ENCODE assay signal across 1 cellular context in genomic region chr10:93072225-93072712, GRCh38.
TF ChIP-seq lines count a peak whose summit lies in the region.

No MANE protein-coding gene starts in this region.

TF ChIP-seq in endothelial cell of umbilical vein, 7 proteins besides CTCF, POLR2A, EP300 and RAD21:
- no peak for TF ChIP-seq JUN (IDR thresholded peaks at IDR 0.05; ENCODE audit: borderline replicate concordance, insufficient read depth, insufficient read length, low read depth)
- no peak for TF ChIP-seq FOS (IDR thresholded peaks at IDR 0.05; ENCODE audit: borderline replicate concordance, insufficient read depth, low read length)
- no peak for TF ChIP-seq GATA2 (IDR thresholded peaks at IDR 0.05; ENCODE audit: insufficient read depth, insufficient read length, low read depth, low read length)
- no peak for TF ChIP-seq MAX (IDR thresholded peaks at IDR 0.05; ENCODE audit: insufficient read depth, insufficient read length)
- TF ChIP-seq POLR2AphosphoS5 (IDR thresholded peaks at IDR 0.05; ENCODE audit: insufficient read depth, low read depth, low read length) = no peak
- TF ChIP-seq EZH2 (IDR thresholded peaks at IDR 0.05; ENCODE audit: borderline replicate concordance, low read depth, low read length, severe bottlenecking) = peak; percentile 96
- no peak for TF ChIP-seq MYC (IDR thresholded peaks at IDR 0.05; ENCODE audit: low read depth, low read length)
